ENCODE assay signal across 10 cellular contexts in genomic region chr1:1357871-1358432, GRCh38. TPM values are rescaled to one million over a fixed set of nuclear protein-coding genes. Genes with fewer than 3 reads are reported as not detected.
DNase-seq lines count a peak whose midpoint lies in the region; ATAC-seq and TF ChIP-seq lines count a peak whose summit lies in the region.
"Had no signal": no experiment of that assay in that cellular context is flagged by ENCODE, and none has a peak within 500 bp of the region (broad histone marks: within the 10 kb centered on the region; RNA-seq: fewer than 3 reads in every experiment).

No MANE protein-coding gene starts in this region.

- no peak for DNase-seq in CD8-positive, alpha-beta T cell
- DNase-seq in ascending aorta (ENCODE audit: low spot score in 2 of 2) = no peak
- DNase-seq in retinal pigment epithelial cell (ENCODE audit: low read depth) = no peak
- DNase-seq in activated CD8-positive, alpha-beta memory T cell treated with anti-CD3 and anti-CD28 coated beads for 24 hours = no peak
- no peak for DNase-seq in erythroblast (lab: John Stamatoyannopoulos, UW)

- CTCF ChIA-PET in CD8-positive, alpha-beta T cell (lab: Charles Lee) = interaction anchor here (1.6 kb wide), 1 partner anchor 14 kb away, joined by 4 read pairs; no protein-coding TSS in a partner anchor

- no peaks in the 10 kb centered on the region for H3K9me3 Mint-ChIP-seq in CD8-positive, alpha-beta T cell

- no peak for ATAC-seq in CD8-positive, alpha-beta T cell
- no peak for ATAC-seq in HG03460 (IDR thresholded peaks at IDR 0.05; ENCODE audit: unreplicated experiment)
- no peak for ATAC-seq in HG02678 (IDR thresholded peaks at IDR 0.05; ENCODE audit: unreplicated experiment)
- ATAC-seq: esophagus mucosa had no signal

- TF ChIP-seq POLR2A in erythroblast (IDR thresholded peaks at IDR 0.05; ENCODE audit: low read length) = no peak

- no peaks in the 10 kb centered on the region for H3K36me3 ChIP-seq in CD8-positive, alpha-beta T cell (ENCODE audit: insufficient read depth, low read length)
- H3K36me3 ChIP-seq in ascending aorta = peaks cover 14 to 19% of the 10 kb centered on the region in 2 donors
- no peaks in the 10 kb centered on the region for H3K36me3 ChIP-seq in iPS-15b (ENCODE audit: control insufficient read depth, insufficient read depth, low read length)

- POLR2A ChIA-PET in CD8-positive, alpha-beta T cell (lab: Charles Lee) = interaction anchor here (1.0 to 1.7 kb wide), 2 partner anchors 13 to 17 kb away, joined by 3 to 5 read pairs; partner anchors contain the start of gene AURKAIP1

- intact Hi-C loops in CD8-positive, alpha-beta T cell (cut with DNase I, micrococcal nuclease) = no loop called here
- intact Hi-C loops in ascending aorta (cut with DNase I) = loop anchor here (2.0 kb wide), 1 partner anchor 17 kb away; the partner anchor contains the start of gene AURKAIP1

- H3K27ac ChIP-seq in CD8-positive, alpha-beta T cell (ENCODE audit: low read depth, low read length) = no peak overlapping the region
- peak overlapping the region; percentile 90 to 92 for H3K27ac ChIP-seq in ascending aorta
- H3K27ac ChIP-seq: PC-9 had no signal

- no peaks in the 10 kb centered on the region for H3K9me3 ChIP-seq in CD8-positive, alpha-beta T cell (ENCODE audit: low read length)
- no peaks in the 10 kb centered on the region for H3K9me3 ChIP-seq in ascending aorta
- no peaks in the 10 kb centered on the region for H3K9me3 ChIP-seq in iPS-15b (ENCODE audit: control insufficient read depth, insufficient read depth, low read length)

- peaks cover 27% of the 10 kb centered on the region for H3K4me1 Mint-ChIP-seq in CD8-positive, alpha-beta T cell (ENCODE audit: low read depth)

- peak overlapping the region; percentile 11 for H3K4me3 Mint-ChIP-seq in CD8-positive, alpha-beta T cell

- peak overlapping the region; percentile 5 for H3K9ac ChIP-seq in iPS-15b (ENCODE audit: low read depth, low read length)

- peak overlapping the region; percentile 37 for H3K4me3 ChIP-seq in CD8-positive, alpha-beta T cell (ENCODE audit: low read depth, low read length)
- H3K4me3 ChIP-seq in ascending aorta = peak overlapping the region; percentile 54 to 65
- H3K4me3 ChIP-seq in iPS-15b (ENCODE audit: low read depth, low read length) = peak overlapping the region; percentile 37
- peak overlapping the region; percentile 68 for H3K4me3 ChIP-seq in retinal pigment epithelial cell (ENCODE audit: low read length)
- H3K4me3 ChIP-seq: PC-9 had no signal

- H3K4me1 ChIP-seq in CD8-positive, alpha-beta T cell (ENCODE audit: insufficient read depth, low read length) = peaks cover 42% of the 10 kb centered on the region
- peaks cover 30 to 69% of the 10 kb centered on the region in 2 donors for H3K4me1 ChIP-seq in ascending aorta
- peaks cover 5% of the 10 kb centered on the region for H3K4me1 ChIP-seq in iPS-15b (ENCODE audit: control insufficient read depth, insufficient read depth, low read length)

- no peak for TF ChIP-seq CTCF in CD8-positive, alpha-beta T cell (IDR thresholded peaks at IDR 0.05)
- TF ChIP-seq CTCF in ascending aorta (IDR thresholded peaks at IDR 0.05) = no peak
- TF ChIP-seq CTCF in retinal pigment epithelial cell (conservative IDR thresholded peaks at IDR 0.05; ENCODE audit: low read depth, low read length) = no peak

- no peak overlapping the region for H3K27ac Mint-ChIP-seq in CD8-positive, alpha-beta T cell

- peaks cover 6% of the 10 kb centered on the region for H3K27me3 Mint-ChIP-seq in CD8-positive, alpha-beta T cell (ENCODE audit: low read depth)

- H3K36me3 Mint-ChIP-seq in CD8-positive, alpha-beta T cell = no peaks in the 10 kb centered on the region

- no peaks in the 10 kb centered on the region for H3K27me3 ChIP-seq in CD8-positive, alpha-beta T cell (ENCODE audit: insufficient read depth, low read length)
- no peaks in the 10 kb centered on the region for H3K27me3 ChIP-seq in ascending aorta
- peaks cover 2% of the 10 kb centered on the region for H3K27me3 ChIP-seq in iPS-15b (ENCODE audit: control insufficient read depth, insufficient read depth, low read length)

RNA-seq across cellular contexts. Expression of gene MXRA8, which starts 0.4 kb away (rescaled TPM):
- total RNA-seq in CD8-positive, alpha-beta T cell = 1 to 10 TPM; 7.5 to 9.3 TPM
- total RNA-seq in ascending aorta = 345 TPM

RNA-seq across cellular contexts. Expression of gene DVL1, which starts 8.7 kb away (rescaled TPM):
- 10 to 100 TPM; 44.5 to 45.5 TPM for total RNA-seq in CD8-positive, alpha-beta T cell
- total RNA-seq in ascending aorta = 66.7 TPM

RNA-seq across cellular contexts. Expression of gene AURKAIP1, which starts 17.1 kb away (rescaled TPM):
- 10 to 100 TPM; 58.4 to 62.6 TPM for total RNA-seq in CD8-positive, alpha-beta T cell
- 247 TPM for total RNA-seq in ascending aorta

RNA-seq across cellular contexts. Expression of gene TAS1R3, which starts 26.9 kb away (rescaled TPM):
- under 1 TPM; 0.58 to 0.73 TPM for total RNA-seq in CD8-positive, alpha-beta T cell
- 2.7 TPM for total RNA-seq in ascending aorta

RNA-seq across cellular contexts. Expression of gene CPTP, which starts 33.4 kb away (rescaled TPM):
- total RNA-seq in CD8-positive, alpha-beta T cell = 1 to 10 TPM; 7.3 to 7.9 TPM
- 71.3 TPM for total RNA-seq in ascending aorta

Comparison
In these comparisons a context has a peak if more than half of its experiments do, and no peak if none do; other contexts are left out.
1. RNA of gene MXRA8, which starts 0.4 kb away (total RNA-seq): 345 TPM in ascending aorta (single experiment); 7.5 to 9.3 TPM in CD8-positive, alpha-beta T cell; every median in the first group is over 10 times any median in the second.
2. Peak in every context shown above with its lines, with median percentiles within 50 percentile points of each other: H3K4me3 ChIP-seq.